Comparison of ENCODE assay signal across 22 cellular contexts in genomic region chr14:104134061-104134965, GRCh38. TPM values are rescaled to one million over a fixed set of nuclear protein-coding genes. Genes with fewer than 3 reads are reported as not detected.
DNase-seq lines count a peak whose midpoint lies in the region; ATAC-seq, FAIRE-seq and TF ChIP-seq lines count a peak whose summit lies in the region.
"Had no signal": no experiment of that assay in that cellular context is flagged by ENCODE, and none has a peak within 500 bp of the region (broad histone marks: within the 10 kb centered on the region; RNA-seq: fewer than 3 reads in every experiment).

No MANE protein-coding gene starts in this region.

- H3K27ac Mint-ChIP-seq in activated naive CD4-positive, alpha-beta T cell treated with anti-CD3 and anti-CD28 coated beads, Interleukin-2, amount 10 ng/mL, durations not matched to agents 7 days and 5 days = no peak overlapping the region
- no peak overlapping the region for H3K27ac Mint-ChIP-seq in activated naive CD4-positive, alpha-beta T cell treated with anti-CD3 and anti-CD28 coated beads for 36 hours
- H3K27ac Mint-ChIP-seq: activated CD8-positive, alpha-beta T cell treated with anti-CD3 and anti-CD28 coated beads, Interleukin-2, amount 10 ng/mL, durations not matched to agents 7 days and 5 days; activated T-helper 1 cell treated with anti-CD3 and anti-CD28 coated beads, Interleukin-12 subunit alpha, Interleukin-12 subunit beta, Interleukin-2, Interleukin-4 antibody, amounts not matched to agents 30 ng/mL and 10 ng/mL and 1 ng/mL, durations not matched to agents 14 hours and 24 hours and 36 hours; CD8-positive, alpha-beta T cell had no signal

- H3K36me3 Mint-ChIP-seq in activated naive CD4-positive, alpha-beta T cell treated with anti-CD3 and anti-CD28 coated beads, Interleukin-2, amount 10 ng/mL, durations not matched to agents 7 days and 5 days = peaks cover 2% of the 10 kb centered on the region
- H3K36me3 Mint-ChIP-seq in activated naive CD4-positive, alpha-beta T cell treated with anti-CD3 and anti-CD28 coated beads for 36 hours (ENCODE audit: low read depth) = no peaks in the 10 kb centered on the region

- 55 to 65% (median 62%) methylated on average over 31 of the region's 31 CpGs for WGBS in spleen, 5 donors

- no peak for ATAC-seq in left lobe of liver
- ATAC-seq: activated CD8-positive, alpha-beta T cell treated with anti-CD3 and anti-CD28 coated beads, Interleukin-2, amount 10 ng/mL, durations not matched to agents 7 days and 5 days; CD8-positive, alpha-beta T cell; esophagus mucosa had no signal

- H3K9me3 ChIP-seq in kidney (ENCODE audit: control insufficient read depth in 1 of 2, low read length in 2 of 2) = peaks cover 0 to 4% of the 10 kb centered on the region in 2 donors
- H3K9me3 ChIP-seq in spleen = peaks cover 3 to 18% (median 15%) of the 10 kb centered on the region in 8 donors
- peaks cover 2% of the 10 kb centered on the region for H3K9me3 ChIP-seq in HAP-1

- DNase-seq in activated naive CD4-positive, alpha-beta T cell treated with anti-CD3 and anti-CD28 coated beads, Interleukin-2, amount 10 ng/mL, durations not matched to agents 7 days and 5 days = peak; percentile 15
- no peak for DNase-seq in activated naive CD4-positive, alpha-beta T cell treated with anti-CD3 and anti-CD28 coated beads for 36 hours
- peak; percentile 60 for DNase-seq in SK-N-DZ (ENCODE audit: low spot score)
- DNase-seq in kidney = peak; percentile 68
- peak; percentile 66 for DNase-seq in spleen
- no peak for DNase-seq in activated CD8-positive, alpha-beta memory T cell treated with anti-CD3 and anti-CD28 coated beads for 24 hours
- DNase-seq in HAP-1 (ENCODE audit: low spot score in 2 of 2) = no peak
- no peak for DNase-seq in left lobe of liver (ENCODE audit: low spot score)
- DNase-seq: activated CD8-positive, alpha-beta T cell treated with anti-CD3 and anti-CD28 coated beads, Interleukin-2, amount 10 ng/mL, durations not matched to agents 7 days and 5 days; DND-41; MG63; NK-92 treated with Interleukin-12 subunit alpha and Interleukin-12 subunit beta, amount 100 ng/mL, for 24 hours; stimulated activated naive CD4-positive, alpha-beta T cell had no signal

- TF ChIP-seq CTCF in kidney (IDR thresholded peaks at IDR 0.05; ENCODE audit: borderline replicate concordance, extremely low read depth, insufficient read depth) (no peak), spleen (IDR thresholded peaks at IDR 0.05 in 8 of 11, conservative IDR thresholded peaks at IDR 0.05 in 3 of 11) (no peak)

- no peak for TF ChIP-seq POLR2A in spleen (IDR thresholded peaks at IDR 0.05)

- H3K27me3 Mint-ChIP-seq in activated naive CD4-positive, alpha-beta T cell treated with anti-CD3 and anti-CD28 coated beads, Interleukin-2, amount 10 ng/mL, durations not matched to agents 7 days and 5 days = peaks cover 78% of the 10 kb centered on the region
- peaks cover 40% of the 10 kb centered on the region for H3K27me3 Mint-ChIP-seq in activated naive CD4-positive, alpha-beta T cell treated with anti-CD3 and anti-CD28 coated beads for 36 hours (ENCODE audit: low read depth)

- no peak overlapping the region for H3K9ac ChIP-seq in kidney (ENCODE audit: low read length in 2 of 2)

- FAIRE-seq in kidney (lab: Jason Lieb, UNC) = no peak
- FAIRE-seq: bronchial epithelial cell had no signal

- H3K4me1 Mint-ChIP-seq in activated naive CD4-positive, alpha-beta T cell treated with anti-CD3 and anti-CD28 coated beads, Interleukin-2, amount 10 ng/mL, durations not matched to agents 7 days and 5 days = peaks cover 12% of the 10 kb centered on the region
- H3K4me1 Mint-ChIP-seq in activated naive CD4-positive, alpha-beta T cell treated with anti-CD3 and anti-CD28 coated beads for 36 hours (ENCODE audit: low read depth) = peaks cover 9% of the 10 kb centered on the region

- H3K27ac ChIP-seq in kidney (ENCODE audit: low read depth in 2 of 2, low read length in 2 of 2) (no peak overlapping the region), spleen (no peak overlapping the region)
- H3K27ac ChIP-seq: dorsolateral prefrontal cortex, RWPE1, tibial nerve had no signal

- in situ Hi-C loops in HAP-1 (cut with MboI; ENCODE audit: low sequenced_read_pairs) = no loop called here

- intact Hi-C loops in activated naive CD4-positive, alpha-beta T cell treated with anti-CD3 and anti-CD28 coated beads for 36 hours (cut with micrococcal nuclease) = loop anchor here (10.0 kb wide), 1 partner anchor 330 kb away; no protein-coding TSS in a partner anchor
- intact Hi-C loops in kidney (cut with DNase I) = no loop called here
- intact Hi-C loops in spleen (cut with DNase I; ENCODE audit: low total_unique reads) = no loop called here

- H3K27me3 ChIP-seq in spleen (replicated peaks in 1 of 7) = peaks cover 0 to 94% (median 57%) of the 10 kb centered on the region in 7 donors
- peaks cover 32% of the 10 kb centered on the region for H3K27me3 ChIP-seq in HAP-1 (ENCODE audit: low read depth)

- H3K9me3 Mint-ChIP-seq in activated naive CD4-positive, alpha-beta T cell treated with anti-CD3 and anti-CD28 coated beads, Interleukin-2, amount 10 ng/mL, durations not matched to agents 7 days and 5 days = peaks cover 12% of the 10 kb centered on the region
- H3K9me3 Mint-ChIP-seq in activated naive CD4-positive, alpha-beta T cell treated with anti-CD3 and anti-CD28 coated beads for 36 hours = peaks cover 9% of the 10 kb centered on the region

- CTCF ChIA-PET in activated naive CD4-positive, alpha-beta T cell treated with anti-CD3 and anti-CD28 coated beads, Interleukin-2, amount 10 ng/mL, durations not matched to agents 7 days and 5 days (lab: Charles Lee) = no interaction called here
- CTCF ChIA-PET in activated naive CD4-positive, alpha-beta T cell treated with anti-CD3 and anti-CD28 coated beads for 36 hours (lab: Charles Lee) = no interaction called here

- H3K36me3 ChIP-seq in kidney (ENCODE audit: control insufficient read depth in 1 of 2, insufficient read depth in 2 of 2, low read length in 2 of 2) (no peaks in the 10 kb centered on the region), spleen (no peaks in the 10 kb centered on the region), HAP-1 (replicated peaks) (no peaks in the 10 kb centered on the region)
- H3K36me3 ChIP-seq: MG63, tibial nerve had no signal

- H3K4me3 ChIP-seq in kidney (ENCODE audit: low read length in 2 of 2) (no peak overlapping the region), spleen (no peak overlapping the region), HAP-1 (no peak overlapping the region)
- H3K4me3 ChIP-seq: MG63, tibial nerve had no signal

- H3K4me1 ChIP-seq in kidney (ENCODE audit: control insufficient read depth in 1 of 2, insufficient read depth in 1 of 2, low read depth in 1 of 2, low read length in 2 of 2) (peaks cover 0 to 5% of the 10 kb centered on the region in 2 donors), spleen (peaks cover 23 to 46% (median 41%) of the 10 kb centered on the region in 6 donors), HAP-1 (peaks cover 4% of the 10 kb centered on the region)

- H3K4me3 Mint-ChIP-seq in activated naive CD4-positive, alpha-beta T cell treated with anti-CD3 and anti-CD28 coated beads, Interleukin-2, amount 10 ng/mL, durations not matched to agents 7 days and 5 days = no peak overlapping the region
- no peak overlapping the region for H3K4me3 Mint-ChIP-seq in activated naive CD4-positive, alpha-beta T cell treated with anti-CD3 and anti-CD28 coated beads for 36 hours
- H3K4me3 Mint-ChIP-seq: activated CD8-positive, alpha-beta T cell treated with anti-CD3 and anti-CD28 coated beads, Interleukin-2, amount 10 ng/mL, durations not matched to agents 7 days and 5 days; activated T-helper 1 cell treated with anti-CD3 and anti-CD28 coated beads, Interleukin-12 subunit alpha, Interleukin-12 subunit beta, Interleukin-2, Interleukin-4 antibody, amounts not matched to agents 30 ng/mL and 10 ng/mL and 1 ng/mL, durations not matched to agents 14 hours and 24 hours and 36 hours; CD8-positive, alpha-beta T cell had no signal

RNA-seq across cellular contexts. Expression of gene KIF26A, which starts 4.1 kb away (rescaled TPM):
- under 1 TPM; 0.07 TPM for total RNA-seq in activated naive CD4-positive, alpha-beta T cell treated with anti-CD3 and anti-CD28 coated beads for 36 hours
- 18.6 and 26.8 TPM in 2 replicates for polyA plus RNA-seq in SK-N-DZ (2014; cell fraction: cytosol; rRNA removed)
- 31.9 and 35.6 TPM in 2 replicates for polyA plus RNA-seq in SK-N-DZ (2014; cell fraction: nucleus; rRNA removed)
- total RNA-seq in kidney (12.3 TPM), spleen (10 to 100 TPM in 4 of 7 donors, 1 to 10 TPM in 3; 7.4 to 21.9 (median 10.3) TPM), left lobe of liver (1.3 TPM)
- polyA plus RNA-seq in kidney (ENCODE audit: insufficient read depth, low read depth, low replicate concordance) (2.3 TPM), spleen (1 to 10 TPM in 2 of 3 donors, under 1 TPM in 1; 0.72 to 7.8 (median 1.2) TPM)

RNA-seq across cellular contexts. Expression of gene ASPG, which starts 48.8 kb away (rescaled TPM):
- total RNA-seq in activated naive CD4-positive, alpha-beta T cell treated with anti-CD3 and anti-CD28 coated beads for 36 hours = not detected
- polyA plus RNA-seq in SK-N-DZ (2014; cell fraction: cytosol; rRNA removed) = not detected in 2 replicates
- polyA plus RNA-seq in SK-N-DZ (2014; cell fraction: nucleus; rRNA removed) = not detected in 2 replicates
- total RNA-seq in kidney (2.5 TPM), spleen (under 1 TPM in 4 of 7 donors, not detected in 3; 0.09 to 0.28 (median 0.18) TPM), left lobe of liver (282 TPM)
- polyA plus RNA-seq in kidney (ENCODE audit: insufficient read depth, low read depth, low replicate concordance) (58.1 TPM), spleen (under 1 TPM; 0.05 to 0.67 (median 0.32) TPM)
- total RNA-seq: activated CD8-positive, alpha-beta T cell treated with anti-CD3 and anti-CD28 coated beads, Interleukin-2, amount 10 ng/mL, durations not matched to agents 7 days and 5 days; activated T-helper 1 cell treated with anti-CD3 and anti-CD28 coated beads, Interleukin-12 subunit alpha, Interleukin-12 subunit beta, Interleukin-2, Interleukin-4 antibody, amounts not matched to agents 30 ng/mL and 10 ng/mL and 1 ng/mL, durations not matched to agents 14 hours and 24 hours and 36 hours; CD8-positive, alpha-beta T cell; lung microvascular endothelial cell; pulmonary artery endothelial cell had no signal

Comparison
In these comparisons a context has a peak if more than half of its experiments do, and no peak if none do; other contexts are left out.
1. DNase-seq: peak in activated naive CD4-positive, alpha-beta T cell treated with anti-CD3 and anti-CD28 coated beads, Interleukin-2, amount 10 ng/mL, durations not matched to agents 7 days and 5 days (single experiment), SK-N-DZ (single experiment), kidney (single experiment) and spleen (single experiment); none in activated naive CD4-positive, alpha-beta T cell treated with anti-CD3 and anti-CD28 coated beads for 36 hours (single experiment), activated CD8-positive, alpha-beta memory T cell treated with anti-CD3 and anti-CD28 coated beads for 24 hours (single experiment), HAP-1 (0 of 2) and left lobe of liver (single experiment).
2. RNA of gene ASPG, which starts 48.8 kb away (total RNA-seq): 282 TPM in left lobe of liver (single experiment); 2.5 TPM in kidney (single experiment), 0.09 to 0.28 TPM in spleen and not detected in activated naive CD4-positive, alpha-beta T cell treated with anti-CD3 and anti-CD28 coated beads for 36 hours; every median in the first group is over 10 times any median in the second.